Comparison of ENCODE assay signal across 1 cellular context in the genomic region with DNA sequence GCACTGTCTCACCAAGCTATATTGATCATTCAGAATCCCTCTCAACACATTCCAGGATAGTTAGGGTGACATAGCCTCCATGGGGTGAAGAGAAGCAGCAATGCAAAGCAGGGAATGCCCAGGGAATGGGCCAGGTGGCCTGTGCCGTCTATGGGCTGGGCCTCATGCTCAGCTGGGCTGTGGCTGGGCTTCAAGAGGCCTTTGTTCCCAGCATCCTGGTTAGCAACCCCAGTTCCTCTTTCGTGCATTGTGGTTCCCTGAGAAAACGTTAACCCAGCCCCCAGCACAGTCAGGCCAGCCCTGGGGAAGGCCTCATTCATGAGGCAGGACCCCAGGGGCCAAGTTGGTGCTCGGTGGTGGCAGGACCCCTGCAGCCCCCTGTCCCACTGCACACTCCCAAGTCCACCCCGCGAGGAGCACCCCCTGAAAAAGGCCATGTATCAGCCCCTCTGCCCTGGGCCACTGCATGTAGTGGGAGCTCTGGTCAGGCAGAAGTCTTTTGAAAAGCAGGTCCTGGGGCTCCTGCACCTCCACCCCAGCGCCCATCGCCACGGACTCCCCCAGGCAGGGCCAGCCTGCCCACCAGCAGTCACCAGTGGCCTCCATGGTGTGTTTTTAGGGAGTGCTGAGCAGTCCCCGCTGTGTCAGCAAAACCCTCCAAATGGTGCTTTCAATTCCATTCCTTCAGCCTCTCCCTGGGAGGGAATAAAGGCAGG.
A peak's percentile ranks its signal among the peaks of the same experiment; 100 is the strongest.
TF ChIP-seq lines count a peak whose summit lies in the region.

No MANE protein-coding gene starts in this region.

TF ChIP-seq in K562, 482 proteins besides CTCF, POLR2A, EP300 and RAD21 (continued from another document and continues in another):
- TF ChIP-seq, protein P1, sequence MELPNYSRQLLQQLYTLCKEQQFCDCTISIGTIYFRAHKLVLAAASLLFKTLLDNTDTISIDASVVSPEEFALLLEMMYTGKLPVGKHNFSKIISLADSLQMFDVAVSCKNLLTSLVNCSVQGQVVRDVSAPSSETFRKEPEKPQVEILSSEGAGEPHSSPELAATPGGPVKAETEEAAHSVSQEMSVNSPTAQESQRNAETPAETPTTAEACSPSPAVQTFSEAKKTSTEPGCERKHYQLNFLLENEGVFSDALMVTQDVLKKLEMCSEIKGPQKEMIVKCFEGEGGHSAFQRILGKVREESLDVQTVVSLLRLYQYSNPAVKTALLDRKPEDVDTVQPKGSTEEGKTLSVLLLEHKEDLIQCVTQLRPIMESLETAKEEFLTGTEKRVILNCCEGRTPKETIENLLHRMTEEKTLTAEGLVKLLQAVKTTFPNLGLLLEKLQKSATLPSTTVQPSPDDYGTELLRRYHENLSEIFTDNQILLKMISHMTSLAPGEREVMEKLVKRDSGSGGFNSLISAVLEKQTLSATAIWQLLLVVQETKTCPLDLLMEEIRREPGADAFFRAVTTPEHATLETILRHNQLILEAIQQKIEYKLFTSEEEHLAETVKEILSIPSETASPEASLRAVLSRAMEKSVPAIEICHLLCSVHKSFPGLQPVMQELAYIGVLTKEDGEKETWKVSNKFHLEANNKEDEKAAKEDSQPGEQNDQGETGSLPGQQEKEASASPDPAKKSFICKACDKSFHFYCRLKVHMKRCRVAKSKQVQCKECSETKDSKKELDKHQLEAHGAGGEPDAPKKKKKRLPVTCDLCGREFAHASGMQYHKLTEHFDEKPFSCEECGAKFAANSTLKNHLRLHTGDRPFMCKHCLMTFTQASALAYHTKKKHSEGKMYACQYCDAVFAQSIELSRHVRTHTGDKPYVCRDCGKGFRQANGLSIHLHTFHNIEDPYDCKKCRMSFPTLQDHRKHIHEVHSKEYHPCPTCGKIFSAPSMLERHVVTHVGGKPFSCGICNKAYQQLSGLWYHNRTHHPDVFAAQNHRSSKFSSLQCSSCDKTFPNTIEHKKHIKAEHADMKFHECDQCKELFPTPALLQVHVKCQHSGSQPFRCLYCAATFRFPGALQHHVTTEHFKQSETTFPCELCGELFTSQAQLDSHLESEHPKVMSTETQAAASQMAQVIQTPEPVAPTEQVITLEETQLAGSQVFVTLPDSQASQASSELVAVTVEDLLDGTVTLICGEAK (IDR thresholded peaks at IDR 0.05), result no peak
- TF ChIP-seq, protein P1 (CRISPR knock-in tag; IDR thresholded peaks at IDR 0.05), result no peak
- TF ChIP-seq, protein P2, sequence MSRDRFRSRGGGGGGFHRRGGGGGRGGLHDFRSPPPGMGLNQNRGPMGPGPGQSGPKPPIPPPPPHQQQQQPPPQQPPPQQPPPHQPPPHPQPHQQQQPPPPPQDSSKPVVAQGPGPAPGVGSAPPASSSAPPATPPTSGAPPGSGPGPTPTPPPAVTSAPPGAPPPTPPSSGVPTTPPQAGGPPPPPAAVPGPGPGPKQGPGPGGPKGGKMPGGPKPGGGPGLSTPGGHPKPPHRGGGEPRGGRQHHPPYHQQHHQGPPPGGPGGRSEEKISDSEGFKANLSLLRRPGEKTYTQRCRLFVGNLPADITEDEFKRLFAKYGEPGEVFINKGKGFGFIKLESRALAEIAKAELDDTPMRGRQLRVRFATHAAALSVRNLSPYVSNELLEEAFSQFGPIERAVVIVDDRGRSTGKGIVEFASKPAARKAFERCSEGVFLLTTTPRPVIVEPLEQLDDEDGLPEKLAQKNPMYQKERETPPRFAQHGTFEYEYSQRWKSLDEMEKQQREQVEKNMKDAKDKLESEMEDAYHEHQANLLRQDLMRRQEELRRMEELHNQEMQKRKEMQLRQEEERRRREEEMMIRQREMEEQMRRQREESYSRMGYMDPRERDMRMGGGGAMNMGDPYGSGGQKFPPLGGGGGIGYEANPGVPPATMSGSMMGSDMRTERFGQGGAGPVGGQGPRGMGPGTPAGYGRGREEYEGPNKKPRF (IDR thresholded peaks at IDR 0.05; ENCODE audit: low read depth, low read length), result no peak
- TF ChIP-seq SPI1 (IDR thresholded peaks at IDR 0.05; ENCODE audit: borderline replicate concordance, low read depth, low read length) (peak; percentile 97), WHSC1 (IDR thresholded peaks at IDR 0.05; ENCODE audit: low read length) (no peak), SRF (CRISPR knock-in tag; IDR thresholded peaks at IDR 0.05) (0 out of 4 replicates have a peak, but pooled peaks of 1 of the 2 experiments have one; percentile 5), HMGN3 (IDR thresholded peaks at IDR 0.05; ENCODE audit: borderline replicate concordance, extremely low read depth, insufficient read length, low read depth, low read length) (peak; percentile 26), ATF7 (IDR thresholded peaks at IDR 0.05) (no peak), TRIM28 (IDR thresholded peaks at IDR 0.05) (no peak), FUS (optimal IDR thresholded peaks at IDR 0.05; ENCODE audit: low read depth, low read length) (no peak), LARP7 (IDR thresholded peaks at IDR 0.05) (no peak), ZNF239 (CRISPR knock-in tag; IDR thresholded peaks at IDR 0.05) (peak; percentile 55), ADNP (tag; IDR thresholded peaks at IDR 0.05) (no peak), SIX5 (IDR thresholded peaks at IDR 0.05; ENCODE audit: borderline replicate concordance in 1 of 2, insufficient read depth in 1 of 2, low read depth in 1 of 2, low read length in 2 of 2) (no peak), PTBP1 (IDR thresholded peaks at IDR 0.05; ENCODE audit: low read depth, low read length) (no peak), SNRNP70 (optimal IDR thresholded peaks at IDR 0.05; ENCODE audit: low read depth, low read length) (no peak), ZFP36 (IDR thresholded peaks at IDR 0.05; ENCODE audit: low read depth, low read length, partially characterized antibody) (no peak), RHOXF2B (CRISPR knock-in tag; conservative IDR thresholded peaks at IDR 0.05) (no peak), CTBP1 (IDR thresholded peaks at IDR 0.05; ENCODE audit: borderline replicate concordance) (peak; percentile 30; the same call in 1 of the 2 replicates), ZNF764 (CRISPR knock-in tag; IDR thresholded peaks at IDR 0.05; ENCODE audit: low read depth) (no peak; the same call in 1 of the 2 replicates), CCNT2 (IDR thresholded peaks at IDR 0.05; ENCODE audit: borderline replicate concordance, extremely low read depth, insufficient read length, low read depth, low read length) (no peak), PYGO2 (tag; IDR thresholded peaks at IDR 0.05) (no peak), TCF3 (CRISPR knock-in tag; IDR thresholded peaks at IDR 0.05) (no peak), ZFP30 (CRISPR knock-in tag; IDR thresholded peaks at IDR 0.05; ENCODE audit: borderline replicate concordance) (no peak), ZNF354B (CRISPR knock-in tag; IDR thresholded peaks at IDR 0.05) (no peak), TCF7 (IDR thresholded peaks at IDR 0.05; ENCODE audit: borderline replicate concordance) (no peak), RAD51 (IDR thresholded peaks at IDR 0.05; ENCODE audit: borderline replicate concordance, low read depth) (no peak), NELFE (IDR thresholded peaks at IDR 0.05; ENCODE audit: insufficient read depth, insufficient read length) (no peak), NFATC3 (IDR thresholded peaks at IDR 0.05) (no peak), GTF2A2 (tag; IDR thresholded peaks at IDR 0.05) (no peak), MEIS2 (IDR thresholded peaks at IDR 0.05; ENCODE audit: partially characterized antibody) (no peak), NCOA1 (IDR thresholded peaks at IDR 0.05; ENCODE audit: low read depth) (no peak), ZC3H11A (IDR thresholded peaks at IDR 0.05; ENCODE audit: low read depth, low read length) (no peak), SOX6 (IDR thresholded peaks at IDR 0.05) (0 out of 2 replicates have a peak, but pooled peaks have one; percentile 17), KDM5B (IDR thresholded peaks at IDR 0.05; ENCODE audit: insufficient replicate concordance, low read depth, low read length) (no peak)
- TF ChIP-seq, protein P3, sequence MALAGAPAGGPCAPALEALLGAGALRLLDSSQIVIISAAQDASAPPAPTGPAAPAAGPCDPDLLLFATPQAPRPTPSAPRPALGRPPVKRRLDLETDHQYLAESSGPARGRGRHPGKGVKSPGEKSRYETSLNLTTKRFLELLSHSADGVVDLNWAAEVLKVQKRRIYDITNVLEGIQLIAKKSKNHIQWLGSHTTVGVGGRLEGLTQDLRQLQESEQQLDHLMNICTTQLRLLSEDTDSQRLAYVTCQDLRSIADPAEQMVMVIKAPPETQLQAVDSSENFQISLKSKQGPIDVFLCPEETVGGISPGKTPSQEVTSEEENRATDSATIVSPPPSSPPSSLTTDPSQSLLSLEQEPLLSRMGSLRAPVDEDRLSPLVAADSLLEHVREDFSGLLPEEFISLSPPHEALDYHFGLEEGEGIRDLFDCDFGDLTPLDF (CRISPR knock-in tag; IDR thresholded peaks at IDR 0.05), result no peak
- TF ChIP-seq, protein P4, sequence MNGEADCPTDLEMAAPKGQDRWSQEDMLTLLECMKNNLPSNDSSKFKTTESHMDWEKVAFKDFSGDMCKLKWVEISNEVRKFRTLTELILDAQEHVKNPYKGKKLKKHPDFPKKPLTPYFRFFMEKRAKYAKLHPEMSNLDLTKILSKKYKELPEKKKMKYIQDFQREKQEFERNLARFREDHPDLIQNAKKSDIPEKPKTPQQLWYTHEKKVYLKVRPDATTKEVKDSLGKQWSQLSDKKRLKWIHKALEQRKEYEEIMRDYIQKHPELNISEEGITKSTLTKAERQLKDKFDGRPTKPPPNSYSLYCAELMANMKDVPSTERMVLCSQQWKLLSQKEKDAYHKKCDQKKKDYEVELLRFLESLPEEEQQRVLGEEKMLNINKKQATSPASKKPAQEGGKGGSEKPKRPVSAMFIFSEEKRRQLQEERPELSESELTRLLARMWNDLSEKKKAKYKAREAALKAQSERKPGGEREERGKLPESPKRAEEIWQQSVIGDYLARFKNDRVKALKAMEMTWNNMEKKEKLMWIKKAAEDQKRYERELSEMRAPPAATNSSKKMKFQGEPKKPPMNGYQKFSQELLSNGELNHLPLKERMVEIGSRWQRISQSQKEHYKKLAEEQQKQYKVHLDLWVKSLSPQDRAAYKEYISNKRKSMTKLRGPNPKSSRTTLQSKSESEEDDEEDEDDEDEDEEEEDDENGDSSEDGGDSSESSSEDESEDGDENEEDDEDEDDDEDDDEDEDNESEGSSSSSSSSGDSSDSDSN (IDR thresholded peaks at IDR 0.05; ENCODE audit: borderline replicate concordance in 1 of 2, low read depth in 2 of 2, low read length in 2 of 2), result no peak
- TF ChIP-seq, protein P5, sequence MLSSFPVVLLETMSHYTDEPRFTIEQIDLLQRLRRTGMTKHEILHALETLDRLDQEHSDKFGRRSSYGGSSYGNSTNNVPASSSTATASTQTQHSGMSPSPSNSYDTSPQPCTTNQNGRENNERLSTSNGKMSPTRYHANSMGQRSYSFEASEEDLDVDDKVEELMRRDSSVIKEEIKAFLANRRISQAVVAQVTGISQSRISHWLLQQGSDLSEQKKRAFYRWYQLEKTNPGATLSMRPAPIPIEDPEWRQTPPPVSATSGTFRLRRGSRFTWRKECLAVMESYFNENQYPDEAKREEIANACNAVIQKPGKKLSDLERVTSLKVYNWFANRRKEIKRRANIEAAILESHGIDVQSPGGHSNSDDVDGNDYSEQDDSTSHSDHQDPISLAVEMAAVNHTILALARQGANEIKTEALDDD (IDR thresholded peaks at IDR 0.05), result no peak
- TF ChIP-seq, protein P6, sequence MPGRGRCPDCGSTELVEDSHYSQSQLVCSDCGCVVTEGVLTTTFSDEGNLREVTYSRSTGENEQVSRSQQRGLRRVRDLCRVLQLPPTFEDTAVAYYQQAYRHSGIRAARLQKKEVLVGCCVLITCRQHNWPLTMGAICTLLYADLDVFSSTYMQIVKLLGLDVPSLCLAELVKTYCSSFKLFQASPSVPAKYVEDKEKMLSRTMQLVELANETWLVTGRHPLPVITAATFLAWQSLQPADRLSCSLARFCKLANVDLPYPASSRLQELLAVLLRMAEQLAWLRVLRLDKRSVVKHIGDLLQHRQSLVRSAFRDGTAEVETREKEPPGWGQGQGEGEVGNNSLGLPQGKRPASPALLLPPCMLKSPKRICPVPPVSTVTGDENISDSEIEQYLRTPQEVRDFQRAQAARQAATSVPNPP (IDR thresholded peaks at IDR 0.05; ENCODE audit: borderline replicate concordance, insufficient read depth, insufficient read length), result no peak
- TF ChIP-seq, protein P7, sequence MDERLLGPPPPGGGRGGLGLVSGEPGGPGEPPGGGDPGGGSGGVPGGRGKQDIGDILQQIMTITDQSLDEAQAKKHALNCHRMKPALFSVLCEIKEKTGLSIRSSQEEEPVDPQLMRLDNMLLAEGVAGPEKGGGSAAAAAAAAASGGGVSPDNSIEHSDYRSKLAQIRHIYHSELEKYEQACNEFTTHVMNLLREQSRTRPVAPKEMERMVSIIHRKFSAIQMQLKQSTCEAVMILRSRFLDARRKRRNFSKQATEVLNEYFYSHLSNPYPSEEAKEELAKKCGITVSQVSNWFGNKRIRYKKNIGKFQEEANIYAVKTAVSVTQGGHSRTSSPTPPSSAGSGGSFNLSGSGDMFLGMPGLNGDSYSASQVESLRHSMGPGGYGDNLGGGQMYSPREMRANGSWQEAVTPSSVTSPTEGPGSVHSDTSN (CRISPR knock-in tag; IDR thresholded peaks at IDR 0.05; ENCODE audit: low read depth), result no peak
- TF ChIP-seq, protein P7 (tag; conservative IDR thresholded peaks at IDR 0.05; ENCODE audit: low read depth), result no peak
